In the genomic region with DNA sequence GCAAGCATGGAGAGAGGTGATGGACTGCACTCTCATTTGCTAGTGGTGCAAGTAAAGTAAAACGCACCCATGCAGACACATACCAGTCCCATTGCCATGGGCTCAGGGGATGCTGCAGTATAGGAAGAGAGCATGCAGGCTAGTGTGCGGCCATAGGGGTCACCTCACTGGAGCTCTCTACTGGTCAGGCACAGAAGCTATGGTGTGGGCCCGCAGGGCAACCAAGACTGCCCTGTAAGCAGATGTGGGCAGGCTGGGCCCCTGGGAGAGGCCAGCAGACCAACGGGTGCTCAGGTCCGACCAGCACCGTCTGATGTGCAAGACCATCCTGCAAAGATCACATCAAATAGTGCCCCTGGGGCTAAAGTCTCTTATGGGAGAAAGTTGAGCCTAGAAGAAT, we compare ENCODE assay signal across 26 cellular contexts.
"Had no signal": no experiment of that assay in that cellular context is flagged by ENCODE, and none has a peak within 500 bp of the region (broad histone marks: within the 10 kb centered on the region; RNA-seq: fewer than 3 reads in every experiment).

No MANE protein-coding gene starts in this region.

- H3K9me3 ChIP-seq: colonic mucosa, lower lobe of right lung, psoas muscle, testis, tibial artery had no signal

- H3K4me1 Mint-ChIP-seq: immature natural killer cell; neural crest cell; stimulated activated memory B cell treated with anti-CD40 and anti-IgM and Interleukin-4, amounts not matched to agents 10 μg/mL and 1 μg/mL and 100 μg/mL, for 72 hours had no signal

- H3K4me1 ChIP-seq: colonic mucosa, esophagus squamous epithelium, heart right ventricle, lower lobe of right lung, psoas muscle, sigmoid colon, testis, tibial artery had no signal

- H3K27me3 ChIP-seq: colonic mucosa, esophagus squamous epithelium, heart right ventricle, sigmoid colon, testis, tibial artery had no signal

- H3K27ac ChIP-seq: colonic mucosa, esophagus squamous epithelium, heart right ventricle, lower lobe of right lung, psoas muscle, sigmoid colon, testis, tibial artery had no signal

- DNase-seq: colonic mucosa; effector CD8-positive, alpha-beta T cell; erythroblast; esophagus squamous epithelium; foreskin melanocyte; glutamatergic neuron; heart right ventricle; hippocampal formation; immature natural killer cell; islet precursor cell; left ventricle myocardium superior; lower lobe of right lung; psoas muscle; sigmoid colon; stimulated activated CD4-positive, alpha-beta T cell treated with anti-CD3 and anti-CD28 coated beads, Interleukin-2, amount 100 ng/mL, for 24 hours; stimulated activated CD4-positive, alpha-beta T cell treated with anti-CD3 and anti-CD28 coated beads, Interleukin-4, amount 100 ng/mL, for 4 hours; stimulated activated naive CD8-positive, alpha-beta T cell treated with anti-CD3 and anti-CD28 coated beads, Interleukin-15, Interleukin-2, amounts not matched to agents 100 U/mL and 50 U/mL, for 24 hours; substantia nigra; testis; tibial artery had no signal

- H3K27ac Mint-ChIP-seq: dendritic cell treated with granulocyte-macrophage colony-stimulating factor and Interleukin-4, amounts not matched to agents 40 ng/mL and 50 ng/mL, for 4 days; immature natural killer cell; natural killer cell treated with Interleukin-12 subunit alpha and Interleukin-12 subunit beta and Interleukin-15 and Interleukin-18, amount 100 ng/mL, for 72 hours; stimulated activated memory B cell treated with anti-CD40 and anti-IgM and Interleukin-4, amounts not matched to agents 10 μg/mL and 1 μg/mL and 100 μg/mL, for 72 hours; type B pancreatic cell had no signal

- ATAC-seq: heart right ventricle; left ventricle myocardium superior; psoas muscle; right cardiac atrium; stimulated activated memory B cell treated with anti-CD40 and anti-IgM and Interleukin-4, amounts not matched to agents 10 μg/mL and 1 μg/mL and 100 μg/mL, for 72 hours; stimulated activated naive CD8-positive, alpha-beta T cell treated with anti-CD3 and anti-CD28 coated beads, Interleukin-15, Interleukin-2, amounts not matched to agents 100 U/mL and 50 U/mL, for 24 hours had no signal

- H3K36me3 ChIP-seq: colonic mucosa, esophagus squamous epithelium, heart right ventricle, lower lobe of right lung, sigmoid colon, tibial artery had no signal

- H3K4me3 ChIP-seq: colonic mucosa, esophagus squamous epithelium, heart right ventricle, lower lobe of right lung, psoas muscle, sigmoid colon, testis, tibial artery had no signal

- H3K4me3 Mint-ChIP-seq: dendritic cell treated with granulocyte-macrophage colony-stimulating factor and Interleukin-4, amounts not matched to agents 40 ng/mL and 50 ng/mL, for 4 days; immature natural killer cell; natural killer cell treated with Interleukin-12 subunit alpha and Interleukin-12 subunit beta and Interleukin-15 and Interleukin-18, amount 100 ng/mL, for 72 hours; neural crest cell; stimulated activated memory B cell treated with anti-CD40 and anti-IgM and Interleukin-4, amounts not matched to agents 10 μg/mL and 1 μg/mL and 100 μg/mL, for 72 hours; type B pancreatic cell had no signal

- H3K27me3 Mint-ChIP-seq: dendritic cell treated with granulocyte-macrophage colony-stimulating factor and Interleukin-4, amounts not matched to agents 40 ng/mL and 50 ng/mL, for 4 days; natural killer cell treated with Interleukin-12 subunit alpha and Interleukin-12 subunit beta and Interleukin-15 and Interleukin-18, amount 100 ng/mL, for 72 hours; stimulated activated memory B cell treated with anti-CD40 and anti-IgM and Interleukin-4, amounts not matched to agents 10 μg/mL and 1 μg/mL and 100 μg/mL, for 72 hours; type B pancreatic cell had no signal

- H3K9me3 Mint-ChIP-seq: type B pancreatic cell had no signal

- H3K36me3 Mint-ChIP-seq: immature natural killer cell; stimulated activated memory B cell treated with anti-CD40 and anti-IgM and Interleukin-4, amounts not matched to agents 10 μg/mL and 1 μg/mL and 100 μg/mL, for 72 hours; type B pancreatic cell had no signal
